Comparison of ENCODE assay signal across 24 cellular contexts in genomic region chr2:236262238-236262637, GRCh38. TPM values are rescaled to one million over a fixed set of nuclear protein-coding genes. Genes with fewer than 3 reads are reported as not detected.
DNase-seq lines count a peak whose midpoint lies in the region; ATAC-seq and TF ChIP-seq lines count a peak whose summit lies in the region.
"Had no signal": no experiment of that assay in that cellular context is flagged by ENCODE, and none has a peak within 500 bp of the region (broad histone marks: within the 10 kb centered on the region; RNA-seq: fewer than 3 reads in every experiment).

No MANE protein-coding gene starts in this region.

- H3K9me3 Mint-ChIP-seq in activated T-cell treated with anti-CD3 and anti-CD28 coated beads, Interleukin-2, amount 50 U/mL, for 72 hours, result peaks cover 6 to 9% of the 10 kb centered on the region in 2 donors
- H3K9me3 Mint-ChIP-seq: GM23338 had no signal

- DNase-seq in Right ventricle myocardium superior (peak; percentile 66), left cardiac atrium (no peak), right cardiac atrium (peak in 2 of 3 donors; percentile 60 to 63), psoas muscle (no peak), GM13976 (ENCODE audit: low spot score) (no peak), transverse colon (no peak)
- no peak for DNase-seq in activated T-cell treated with anti-CD3 and anti-CD28 coated beads, Interleukin-2, amount 50 U/mL, for 72 hours
- DNase-seq: ACHN; BE2C; C1 segment of cervical spinal cord; CD4-positive, CD25-positive, alpha-beta regulatory T cell; CD8-positive, alpha-beta memory T cell; COR-L47; DMS 273 treated with DMSO at 0.1 percent for 48 hours; DMS53; DND-41; EL; HCEC 1CT had no signal

- H3K27ac ChIP-seq in right cardiac atrium (ENCODE audit: low read length), result peak overlapping the region; percentile 34
- peak overlapping the region; percentile 86 for H3K27ac ChIP-seq in psoas muscle
- H3K27ac ChIP-seq in transverse colon, result no peak overlapping the region

- no peak overlapping the region for H3K4me3 Mint-ChIP-seq in activated T-cell treated with anti-CD3 and anti-CD28 coated beads, Interleukin-2, amount 50 U/mL, for 72 hours
- H3K4me3 Mint-ChIP-seq: CD8-positive, alpha-beta memory T cell; GM23338 had no signal

- TF ChIP-seq EP300 in transverse colon (IDR thresholded peaks at IDR 0.05; ENCODE audit: low read depth), result no peak

- H3K36me3 ChIP-seq in psoas muscle (ENCODE audit: insufficient read depth in 1 of 2, low read depth in 1 of 2), result no peaks in the 10 kb centered on the region
- H3K36me3 ChIP-seq in transverse colon, result no peaks in the 10 kb centered on the region
- H3K36me3 ChIP-seq: BE2C had no signal

- TF ChIP-seq CTCF in psoas muscle (IDR thresholded peaks at IDR 0.05) (no peak), GM13976 (IDR thresholded peaks at IDR 0.05; ENCODE audit: borderline replicate concordance, control extremely low read depth, extremely low read depth, insufficient read depth, missing control alignments) (no peak), transverse colon (IDR thresholded peaks at IDR 0.05) (no peak)

- intact Hi-C loops in Right ventricle myocardium superior (cut with DNase I) (no loop called here), left cardiac atrium (cut with DNase I) (no loop called here), right cardiac atrium (cut with DNase I) (no loop called here), psoas muscle (cut with DNase I) (no loop called here), transverse colon (cut with DNase I; ENCODE audit: low total_unique reads) (no loop called here)

- no peak overlapping the region for H3K27ac Mint-ChIP-seq in activated T-cell treated with anti-CD3 and anti-CD28 coated beads, Interleukin-2, amount 50 U/mL, for 72 hours
- H3K27ac Mint-ChIP-seq: CD4-positive, CD25-positive, alpha-beta regulatory T cell; CD8-positive, alpha-beta memory T cell; GM23338 had no signal

- H3K4me1 ChIP-seq in right cardiac atrium (ENCODE audit: control insufficient read depth, insufficient read depth, low read length) (no peaks in the 10 kb centered on the region), psoas muscle (peaks cover 51% of the 10 kb centered on the region), transverse colon (no peaks in the 10 kb centered on the region)
- H3K4me1 ChIP-seq: BE2C had no signal

- H3K4me3 ChIP-seq in right cardiac atrium (ENCODE audit: low read length) (no peak overlapping the region), psoas muscle (no peak overlapping the region), transverse colon (no peak overlapping the region)
- H3K4me3 ChIP-seq: GM12878, GM23338 had no signal

- no peaks in the 10 kb centered on the region for H3K4me1 Mint-ChIP-seq in activated T-cell treated with anti-CD3 and anti-CD28 coated beads, Interleukin-2, amount 50 U/mL, for 72 hours (ENCODE audit: low read depth)
- H3K4me1 Mint-ChIP-seq: CD4-positive, CD25-positive, alpha-beta regulatory T cell; CD8-positive, alpha-beta memory T cell had no signal

- peaks cover 24% of the 10 kb centered on the region for H3K27me3 Mint-ChIP-seq in activated T-cell treated with anti-CD3 and anti-CD28 coated beads, Interleukin-2, amount 50 U/mL, for 72 hours (ENCODE audit: low read depth)
- H3K27me3 Mint-ChIP-seq: CD4-positive, CD25-positive, alpha-beta regulatory T cell had no signal

- H3K27me3 ChIP-seq in right cardiac atrium (ENCODE audit: control insufficient read depth, insufficient read depth) (no peaks in the 10 kb centered on the region), psoas muscle (ENCODE audit: insufficient read depth in 3 of 3, low read length in 2 of 3) (no peaks in the 10 kb centered on the region), transverse colon (peaks cover 14% of the 10 kb centered on the region)

- no peak for TF ChIP-seq POLR2A in transverse colon (IDR thresholded peaks at IDR 0.05)

- peak; percentile 80 for ATAC-seq in Right ventricle myocardium superior (ENCODE audit: poor library complexity)
- ATAC-seq in left cardiac atrium, result peak; percentile 46 to 58
- peak in 1 of 2 donors; percentile 24 for ATAC-seq in right cardiac atrium
- peak; percentile 6 to 40 (median 33) for ATAC-seq in psoas muscle
- ATAC-seq in activated T-cell treated with anti-CD3 and anti-CD28 coated beads, Interleukin-2, amount 50 U/mL, for 72 hours (replicated peaks in 1 of 2), result no peak
- no peak for ATAC-seq in GM19395 (IDR thresholded peaks at IDR 0.05; ENCODE audit: unreplicated experiment)
- ATAC-seq: GM12878, GM23338 had no signal

- H3K36me3 Mint-ChIP-seq in activated T-cell treated with anti-CD3 and anti-CD28 coated beads, Interleukin-2, amount 50 U/mL, for 72 hours (ENCODE audit: insufficient read depth in 2 of 2), result peaks cover 5 to 6% of the 10 kb centered on the region in 2 donors
- H3K36me3 Mint-ChIP-seq: CD4-positive, CD25-positive, alpha-beta regulatory T cell; CD8-positive, alpha-beta memory T cell had no signal

- in situ Hi-C loops in GM13976 (cut with MboI; ENCODE audit: low sequenced_read_pairs, unreplicated experiment) (no loop called here), transverse colon (cut with MboI; ENCODE audit: low pct_ligation_motif_present in 1 of 4, low pct_unique_long_range_greater_than_20kb in 1 of 4, low sequenced_read_pairs in 3 of 4) (no loop called here)

- H3K9me3 ChIP-seq in right cardiac atrium (ENCODE audit: control insufficient read depth, low read length), result no peaks in the 10 kb centered on the region
- H3K9me3 ChIP-seq in psoas muscle, result no peaks in the 10 kb centered on the region
- H3K9me3 ChIP-seq in transverse colon, result no peaks in the 10 kb centered on the region
- H3K9me3 ChIP-seq: BE2C had no signal

- WGBS in right cardiac atrium, result 76% methylated on average over 7 of the region's 7 CpGs
- WGBS in psoas muscle, 3 donors, result 31 to 50% (median 33%) methylated on average over 7 of the region's 7 CpGs
- WGBS in transverse colon (ENCODE audit: low coverage in 1 of 2), 2 donors, result 79% methylated on average over 7 of the region's 7 CpGs; no CpG with 5 or more reads in 1 of the 2 donors

RNA-seq across cellular contexts. Expression of gene ASB18, which starts 2.0 kb away (rescaled TPM):
- 4.5 TPM for total RNA-seq in Right ventricle myocardium superior
- 1 to 10 TPM; 1.9 to 2.7 TPM for total RNA-seq in left cardiac atrium
- 1 to 10 TPM; 1.1 to 5.3 (median 3.0) TPM for total RNA-seq in right cardiac atrium
- polyA plus RNA-seq in right cardiac atrium, result 1.2 TPM
- total RNA-seq in psoas muscle, result 1 to 10 TPM in 3 of 4 donors, under 1 TPM in 1; 0.54 to 9.3 (median 1.9) TPM
- 1 to 10 TPM in 1 of 3 donors, under 1 TPM in 2; 0.04 to 1.1 (median 0.21) TPM for polyA plus RNA-seq in psoas muscle
- not detected for total RNA-seq in activated T-cell treated with anti-CD3 and anti-CD28 coated beads, Interleukin-2, amount 50 U/mL, for 72 hours
- not detected for total RNA-seq in transverse colon
- total RNA-seq: A172; CD4-positive, CD25-positive, alpha-beta regulatory T cell; CD8-positive, alpha-beta memory T cell; G401; GM12878; GM23338; HT-29 had no signal
- polyA plus RNA-seq: CD4-positive, CD25-positive, alpha-beta regulatory T cell; CD8-positive, alpha-beta memory T cell; GM12878; GM23338 had no signal

Comparison
In these comparisons a context has a peak if more than half of its experiments do, and no peak if none do; other contexts are left out.
1. DNase-seq: peak in Right ventricle myocardium superior (single experiment) and right cardiac atrium (2 of 3); none in left cardiac atrium (single experiment), psoas muscle (0 of 2), GM13976 (single experiment), activated T-cell treated with anti-CD3 and anti-CD28 coated beads, Interleukin-2, amount 50 U/mL, for 72 hours (0 of 2) and transverse colon (single experiment).
2. ATAC-seq: peak in Right ventricle myocardium superior (single experiment), left cardiac atrium (2 of 2) and psoas muscle (4 of 4); none in activated T-cell treated with anti-CD3 and anti-CD28 coated beads, Interleukin-2, amount 50 U/mL, for 72 hours (0 of 2) and GM19395 (single experiment).
3. H3K27ac ChIP-seq: peak in right cardiac atrium (single experiment) and psoas muscle (single experiment); none in transverse colon (0 of 4).